26 cellular contexts compared by ENCODE assay signal in genomic region chr2:204239756-204240155, GRCh38.
DNase-seq lines count a peak whose midpoint lies in the region; ATAC-seq, FAIRE-seq and TF ChIP-seq lines count a peak whose summit lies in the region.
"Had no signal": no experiment of that assay in that cellular context is flagged by ENCODE, and none has a peak within 500 bp of the region (broad histone marks: within the 10 kb centered on the region; RNA-seq: fewer than 3 reads in every experiment).

No MANE protein-coding gene starts in this region.

- H4K5ac ChIP-seq in H1 (ENCODE audit: insufficient read length, low read depth, low read length), result no peak overlapping the region

- TF ChIP-seq CTCF in H1 (IDR thresholded peaks at IDR 0.05; ENCODE audit: control extremely low read depth in 1 of 3, insufficient read depth in 1 of 3, low read depth in 1 of 3, low read length in 3 of 3) (no peak), ovary (IDR thresholded peaks at IDR 0.05) (no peak)

- H3K56ac ChIP-seq in H1 (replicated peaks; ENCODE audit: insufficient read length, low read depth, low read length), result no peak overlapping the region

- no peak overlapping the region for H2AK5ac ChIP-seq in H1 (ENCODE audit: low read depth, low read length)

- H3K9me3 ChIP-seq in H1 (ENCODE audit: insufficient read depth in 2 of 2, low read depth in 1 of 2, low read length in 1 of 2) (no peaks in the 10 kb centered on the region), ovary (no peaks in the 10 kb centered on the region)
- H3K9me3 ChIP-seq: SK-N-SH had no signal

- H4K8ac ChIP-seq in H1 (ENCODE audit: extremely low read depth, insufficient read depth, low read length), result no peak overlapping the region

- TF ChIP-seq EP300 in H1 (IDR thresholded peaks at IDR 0.05; ENCODE audit: borderline replicate concordance in 1 of 2, low read depth in 2 of 2, low read length in 2 of 2), result no peak
- no peak for TF ChIP-seq EP300 in ovary (IDR thresholded peaks at IDR 0.05)

- H3K27me3 ChIP-seq in H1 (replicated peaks in 1 of 4; ENCODE audit: control insufficient read depth in 3 of 4, extremely low read depth in 1 of 4, insufficient read depth in 3 of 4, low read length in 3 of 4) (no peaks in the 10 kb centered on the region), ovary (no peaks in the 10 kb centered on the region)

- CTCF ChIA-PET in H1 (lab: Charles Lee; ENCODE audit: partially characterized antibody), result interaction anchor here (0.7 kb wide), 2 partner anchors 19 to 30 kb away, joined by 3 read pairs; no protein-coding TSS in a partner anchor

- no peak for FAIRE-seq in H1 (lab: Jason Lieb, UNC)
- FAIRE-seq: D721Med, GM12892, GM19239, HepG2, K562 had no signal

- peak; percentile 17 for DNase-seq in NCI-H1092 treated with DMSO at 0.1 percent for 48 hours (lab: John Stamatoyannopoulos, UW)
- no peak for DNase-seq in NCI-H1092 (lab: John Stamatoyannopoulos, UW)
- DNase-seq in DMS53 (lab: John Stamatoyannopoulos, UW), result peak; percentile 90
- DNase-seq in NCI-H748 treated with DMSO at 0.1 percent for 48 hours (lab: John Stamatoyannopoulos, UW), result peak; percentile 22
- DNase-seq in H1 (ENCODE audit: low read depth in 1 of 2, low spot score in 2 of 2), result no peak
- DNase-seq in mesenteric fat pad (ENCODE audit: low spot score), result no peak
- no peak for DNase-seq in ovary
- DNase-seq: 8988T, DND-41, H7, Kasumi-1, NCI-H187 treated with DMSO at 0.1 percent for 48 hours, NCI-H446 treated with DMSO at 0.1 percent for 48 hours, NCI-H82, SIG-M5, SK-N-SH, SW 1271, T-helper 9 cell had no signal

- no peak overlapping the region for H2BK5ac ChIP-seq in H1 (ENCODE audit: low read depth, low read length)

- H3K9ac ChIP-seq in H1 (replicated peaks in 1 of 4; ENCODE audit: extremely low read depth in 1 of 4, low read depth in 3 of 4, low read length in 3 of 4), result no peak overlapping the region
- H3K9ac ChIP-seq: SK-N-SH had no signal

- H4K91ac ChIP-seq in H1 (replicated peaks; ENCODE audit: insufficient read length, low read length), result no peak overlapping the region

- H3K14ac ChIP-seq in H1 (ENCODE audit: insufficient read length), result no peak overlapping the region

- no peaks in the 10 kb centered on the region for H3K79me1 ChIP-seq in H1 (ENCODE audit: low read depth, low read length)

- no peak overlapping the region for H3K4ac ChIP-seq in H1 (replicated peaks; ENCODE audit: insufficient read length, low read depth, low read length)

- no peaks in the 10 kb centered on the region for H3K36me3 ChIP-seq in H1 (ENCODE audit: control insufficient read depth in 2 of 4, insufficient read depth in 4 of 4, low read length in 3 of 4)
- H3K36me3 ChIP-seq in ovary, result no peaks in the 10 kb centered on the region

- no peaks in the 10 kb centered on the region for H3K79me2 ChIP-seq in H1 (ENCODE audit: control insufficient read depth in 1 of 2, insufficient read depth in 2 of 2, low read length in 2 of 2)

- H3K4me1 ChIP-seq in H1 (replicated peaks in 1 of 4; ENCODE audit: control insufficient read depth in 3 of 4, insufficient read depth in 4 of 4, low read length in 3 of 4) (no peaks in the 10 kb centered on the region), ovary (ENCODE audit: insufficient read depth) (no peaks in the 10 kb centered on the region)

- intact Hi-C loops in ovary (cut with DNase I), result no loop called here

- no peak for TF ChIP-seq POLR2A in H1 (IDR thresholded peaks at IDR 0.05; ENCODE audit: control extremely low read depth in 1 of 2, low read depth in 2 of 2, low read length in 2 of 2)
- no peak for TF ChIP-seq POLR2A in ovary (IDR thresholded peaks at IDR 0.05)

- no peak overlapping the region for H2BK20ac ChIP-seq in H1 (ENCODE audit: low read length)

- no peaks in the 10 kb centered on the region for H4K20me1 ChIP-seq in H1 (replicated peaks in 1 of 2; ENCODE audit: control insufficient read depth in 1 of 2, insufficient read depth in 2 of 2, low read length in 2 of 2)

- H2BK120ac ChIP-seq in H1 (replicated peaks; ENCODE audit: low read depth, low read length), result no peak overlapping the region

- no peak for TF ChIP-seq RAD21 in H1 (IDR thresholded peaks at IDR 0.05 in 1 of 2, conservative IDR thresholded peaks at IDR 0.05 in 1 of 2; ENCODE audit: low read depth in 2 of 2, low read length in 2 of 2)

- no peak overlapping the region for H3K4me2 ChIP-seq in H1 (ENCODE audit: insufficient read depth in 1 of 2, low read depth in 2 of 2, low read length in 2 of 2)
- H3K4me2 ChIP-seq: SK-N-SH had no signal

- POLR2A ChIA-PET in H1 (lab: Charles Lee; ENCODE audit: partially characterized antibody), result no interaction called here

- no peak overlapping the region for H2BK12ac ChIP-seq in H1 (ENCODE audit: low read depth, low read length)

- H3K23ac ChIP-seq in H1 (ENCODE audit: insufficient read length), result no peak overlapping the region

- no peak overlapping the region for H3K27ac ChIP-seq in H1 (ENCODE audit: low read depth, low read length)
- H3K27ac ChIP-seq in ovary, result no peak overlapping the region
- H3K27ac ChIP-seq: RWPE1 had no signal

- no peak overlapping the region for H2BK15ac ChIP-seq in H1 (ENCODE audit: low read length)

- H3K4me3 ChIP-seq in H1 (ENCODE audit: extremely low read depth in 1 of 4, insufficient read depth in 2 of 4, low read depth in 3 of 4, low read length in 4 of 4) (no peak overlapping the region), ovary (no peak overlapping the region)
- H3K4me3 ChIP-seq: K562 had no signal

- peak overlapping the region; percentile 72; the same call in 1 of the 2 replicates for H2AFZ ChIP-seq in H1 (ENCODE audit: low read length)

- WGBS in H1 (ENCODE audit: extremely low coverage in 1 of 2, insufficient coverage in 1 of 2, insufficient read length in 1 of 2, insufficient replicate concordance in 2 of 2, low coverage in 1 of 2, low lambda C conversion rate in 2 of 2, missing lambda C conversion rate in 1 of 2), 2 experiments, result 91% methylated on average over 4 of the region's 4 CpGs; no CpG with 5 or more reads in 1 of the 2 experiments
- 43 to 72% (median 45%) methylated on average over 4 of the region's 4 CpGs for WGBS in ovary, 3 donors

- ATAC-seq in GM19463 (IDR thresholded peaks at IDR 0.05; ENCODE audit: unreplicated experiment), result no peak
- ATAC-seq: HepG2, K562, Panc1 had no signal

- no peaks in the 10 kb centered on the region; the same call in 1 of the 2 replicates for H3K23me2 ChIP-seq in H1 (ENCODE audit: low read depth, low read length)

- H3K18ac ChIP-seq in H1 (ENCODE audit: extremely low read depth, low read length), result no peak overlapping the region

TF ChIP-seq in H1, 55 proteins besides CTCF, POLR2A, EP300 and RAD21 (continues in another document):
- no peak for TF ChIP-seq CREB1 (IDR thresholded peaks at IDR 0.05)
- no peak for TF ChIP-seq SIN3A (conservative IDR thresholded peaks at IDR 0.05 in 1 of 2, IDR thresholded peaks at IDR 0.05 in 1 of 2; ENCODE audit: low read depth in 1 of 2, low read length in 2 of 2)
- no peak for TF ChIP-seq YY1 (IDR thresholded peaks at IDR 0.05; ENCODE audit: low read depth, low read length)
- no peak for TF ChIP-seq BRCA1 (IDR thresholded peaks at IDR 0.05; ENCODE audit: low read depth, low read length)
- no peak for TF ChIP-seq KDM5A (IDR thresholded peaks at IDR 0.05; ENCODE audit: low read length)
- TF ChIP-seq ASH2L (IDR thresholded peaks at IDR 0.05; ENCODE audit: low read length), result no peak
- TF ChIP-seq FOSL1 (IDR thresholded peaks at IDR 0.05; ENCODE audit: insufficient read depth, low read depth, low read length), result no peak
- no peak for TF ChIP-seq JUN (IDR thresholded peaks at IDR 0.05; ENCODE audit: low read depth, low read length)
- TF ChIP-seq ZNF274 (IDR thresholded peaks at IDR 0.05; ENCODE audit: borderline replicate concordance, extremely low read depth, low read length), result no peak
- no peak for TF ChIP-seq HDAC2 (IDR thresholded peaks at IDR 0.05; ENCODE audit: borderline replicate concordance in 1 of 2, low read depth in 2 of 2, low read length in 2 of 2)
- TF ChIP-seq BACH1 (IDR thresholded peaks at IDR 0.05; ENCODE audit: low read length), result no peak
- no peak for TF ChIP-seq SRF (IDR thresholded peaks at IDR 0.05; ENCODE audit: low read depth, low read length)
- TF ChIP-seq SP2 (IDR thresholded peaks at IDR 0.05; ENCODE audit: low read length), result no peak
- no peak for TF ChIP-seq CBX5 (IDR thresholded peaks at IDR 0.05; ENCODE audit: low read depth, low read length)
- no peak for TF ChIP-seq KDM4A (IDR thresholded peaks at IDR 0.05; ENCODE audit: low read depth, low read length, severe bottlenecking)
- TF ChIP-seq TCF12 (IDR thresholded peaks at IDR 0.05; ENCODE audit: low read depth, low read length), result no peak
- no peak for TF ChIP-seq TEAD4 (IDR thresholded peaks at IDR 0.05; ENCODE audit: low read depth, low read length)
- TF ChIP-seq HDAC6 (IDR thresholded peaks at IDR 0.05; ENCODE audit: low read depth, low read length), result no peak

Comparison
In these comparisons a context has a peak if more than half of its experiments do, and no peak if none do; other contexts are left out.
1. DNase-seq: peak in NCI-H1092 treated with DMSO at 0.1 percent for 48 hours (single experiment), DMS53 (single experiment) and NCI-H748 treated with DMSO at 0.1 percent for 48 hours (single experiment); none in NCI-H1092 (single experiment), H1 (0 of 2), mesenteric fat pad (single experiment) and ovary (0 of 5).